9 cellular contexts compared by ENCODE assay signal in the genomic region with DNA sequence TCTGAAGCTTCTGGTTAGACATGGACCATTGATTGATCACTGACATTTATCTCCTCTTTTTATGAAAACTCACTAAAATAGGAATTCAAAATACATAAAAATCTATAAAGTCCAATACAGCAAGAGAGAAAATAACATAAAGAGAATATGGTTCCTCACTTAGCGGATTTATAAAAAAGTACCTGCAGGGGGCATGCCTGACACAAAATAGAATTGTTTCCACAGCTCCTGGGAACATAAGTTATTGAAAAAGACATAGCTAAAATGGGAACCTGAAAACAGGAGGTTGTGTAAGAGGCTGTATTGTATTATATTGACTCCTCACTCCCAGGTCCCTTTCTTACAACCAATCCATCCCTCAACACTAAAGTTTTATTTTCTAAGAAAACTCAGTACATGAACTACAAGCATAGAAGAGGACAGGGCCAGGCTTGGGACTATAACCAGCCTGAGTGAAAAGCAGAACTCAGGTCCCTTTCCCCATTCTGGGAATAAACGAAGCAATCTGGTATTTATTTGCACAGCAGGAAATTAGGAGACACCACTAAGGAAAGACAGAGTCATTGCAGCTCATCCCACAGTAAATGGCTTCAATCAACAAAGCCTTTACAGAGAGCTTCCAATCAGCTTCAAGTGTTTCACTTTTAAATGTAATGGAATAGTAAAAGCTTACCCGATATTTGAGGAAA.
DNase-seq lines count a peak whose midpoint lies in the region; ATAC-seq and TF ChIP-seq lines count a peak whose summit lies in the region.
"Had no signal": no experiment of that assay in that cellular context is flagged by ENCODE, and none has a peak within 500 bp of the region (broad histone marks: within the 10 kb centered on the region; RNA-seq: fewer than 3 reads in every experiment).

No MANE protein-coding gene starts in this region.

- no peak overlapping the region for H4K8ac ChIP-seq in H9 (replicated peaks; ENCODE audit: insufficient read length, low read depth, low read length)

- H3K27ac Mint-ChIP-seq in H9: peak overlapping the region; percentile 68 to 96 (median 74); a peak in 6 of 7 replicates

- no peak overlapping the region for H3K18ac ChIP-seq in H9 (ENCODE audit: insufficient read length, low read depth, low read length)

- no peaks in the 10 kb centered on the region for H3K36me3 ChIP-seq in mammary epithelial cell (ENCODE audit: insufficient read depth, low read length)
- H3K36me3 ChIP-seq in esophagus squamous epithelium: no peaks in the 10 kb centered on the region
- H3K36me3 ChIP-seq in H7 (replicated peaks; ENCODE audit: control insufficient read depth, insufficient read depth, low read length): no peaks in the 10 kb centered on the region

- TF ChIP-seq POLR2A in esophagus squamous epithelium (IDR thresholded peaks at IDR 0.05): no peak

- H3K9me3 ChIP-seq in H9 (ENCODE audit: control insufficient read depth, low read depth, low read length) (no peaks in the 10 kb centered on the region), mammary epithelial cell (replicated peaks; ENCODE audit: insufficient read depth, low read length) (no peaks in the 10 kb centered on the region), esophagus squamous epithelium (no peaks in the 10 kb centered on the region), right cardiac atrium (ENCODE audit: control insufficient read depth, low read length) (no peaks in the 10 kb centered on the region)

- H3K56ac ChIP-seq in H9 (ENCODE audit: insufficient read length, low read depth, low read length): no peak overlapping the region

- H3K4me1 ChIP-seq in H9 (ENCODE audit: insufficient read depth, low read length): no peaks in the 10 kb centered on the region; the same call in 1 of the 2 replicates
- no peaks in the 10 kb centered on the region for H3K4me1 ChIP-seq in mammary epithelial cell (ENCODE audit: insufficient read depth, low read length)
- H3K4me1 ChIP-seq in esophagus squamous epithelium: no peaks in the 10 kb centered on the region
- H3K4me1 ChIP-seq in right cardiac atrium (ENCODE audit: control insufficient read depth, insufficient read depth, low read length): no peaks in the 10 kb centered on the region

- H4K20me1 ChIP-seq in H9 (ENCODE audit: control insufficient read depth, insufficient read depth, insufficient read length) (no peaks in the 10 kb centered on the region), mammary epithelial cell (ENCODE audit: insufficient read depth, low read length) (no peaks in the 10 kb centered on the region)

- H3K4me3 ChIP-seq in mammary epithelial cell (replicated peaks in 1 of 3; ENCODE audit: insufficient read depth in 1 of 3, low read depth in 2 of 3, low read length in 3 of 3) (no peak overlapping the region), esophagus squamous epithelium (no peak overlapping the region), H7 (ENCODE audit: insufficient read depth, low read depth, low read length) (no peak overlapping the region), right cardiac atrium (ENCODE audit: low read length) (no peak overlapping the region)
- H3K4me3 ChIP-seq: K562 had no signal

- no peak overlapping the region for H2BK5ac ChIP-seq in H9 (ENCODE audit: insufficient read length, low read length)

- H3K79me1 ChIP-seq in H9 (ENCODE audit: insufficient read depth, low read depth, low read length, poor library complexity, severe bottlenecking): no peaks in the 10 kb centered on the region

- H3K79me2 ChIP-seq in H9 (ENCODE audit: insufficient read depth, low read length): no peaks in the 10 kb centered on the region
- no peaks in the 10 kb centered on the region for H3K79me2 ChIP-seq in mammary epithelial cell (ENCODE audit: insufficient read depth, low read length)

- no peaks in the 10 kb centered on the region for H3K36me3 Mint-ChIP-seq in H9 (ENCODE audit: insufficient read depth in 1 of 3, low read depth in 3 of 3)

- DNase-seq in GDM1 (lab: John Stamatoyannopoulos, UW) (peak; percentile 70), H9 (peak; percentile 25), NCI-H1092 treated with DMSO at 0.1 percent for 48 hours (lab: John Stamatoyannopoulos, UW) (peak; percentile 55), mammary epithelial cell (peak; percentile 16), esophagus squamous epithelium (lab: John Stamatoyannopoulos, UW) (no peak), H7 (no peak), right cardiac atrium (no peak), G401 (ENCODE audit: low spot score) (no peak)

- H2AK5ac ChIP-seq in H9 (ENCODE audit: insufficient read length, low read length): no peak overlapping the region

- H2BK12ac ChIP-seq in H9 (ENCODE audit: insufficient read length, low read depth, low read length): no peak overlapping the region

- H4K5ac ChIP-seq in H9 (ENCODE audit: insufficient read length, low read depth, low read length): no peak overlapping the region

- ATAC-seq in right cardiac atrium: no peak
- ATAC-seq: K562 had no signal

- no peak overlapping the region for H3K4me3 Mint-ChIP-seq in H9

- H3K27me3 ChIP-seq in H9 (ENCODE audit: insufficient read depth, low read length) (no peaks in the 10 kb centered on the region), mammary epithelial cell (ENCODE audit: insufficient read depth, low read length) (peaks cover 3% of the 10 kb centered on the region), esophagus squamous epithelium (no peaks in the 10 kb centered on the region), H7 (ENCODE audit: control insufficient read depth, insufficient read depth, low read length) (no peaks in the 10 kb centered on the region), right cardiac atrium (ENCODE audit: control insufficient read depth, insufficient read depth) (no peaks in the 10 kb centered on the region)

- peaks cover 44 to 47% of the 10 kb centered on the region in 2 experiments for H3K4me1 Mint-ChIP-seq in H9

- no peak overlapping the region for H2BK20ac ChIP-seq in H9 (ENCODE audit: low read depth, low read length, poor library complexity, severe bottlenecking)

- H3K23ac ChIP-seq in H9 (ENCODE audit: insufficient read length, low read depth, low read length): no peak overlapping the region

- CTCF ChIA-PET in mammary epithelial cell (lab: Charles Lee; ENCODE audit: low non-redundant PET): interaction anchor here (0.6 kb wide), 2 partner anchors 618 to 1901 kb away, joined by 3 read pairs; no protein-coding TSS in a partner anchor

- dilution Hi-C loops in mammary epithelial cell (cut with HindIII; ENCODE audit: low sequenced_read_pairs): no loop called here

- no TSS peak for BruUV-seq in mammary epithelial cell (replicated peaks; lab: Mats Ljungman, UMichigan)

- H3K4ac ChIP-seq in H9 (ENCODE audit: low read depth, low read length): no peak overlapping the region

- no peaks in the 10 kb centered on the region for H3K27me3 Mint-ChIP-seq in H9 (ENCODE audit: low read depth)

- WGBS in H9 (ENCODE audit: extremely low coverage, insufficient read length, low lambda C conversion rate): no CpG with 5 or more reads among the region's 3 CpGs
- 59% methylated on average over 3 of the region's 3 CpGs for WGBS in mammary epithelial cell (ENCODE audit: low coverage, missing lambda C conversion rate)
- 43 to 50% methylated on average over 3 of the region's 3 CpGs for WGBS in esophagus squamous epithelium, 2 donors
- WGBS in right cardiac atrium: 39% methylated on average over 3 of the region's 3 CpGs

- no peak overlapping the region for H2BK120ac ChIP-seq in H9 (ENCODE audit: low read depth, low read length, poor library complexity, severe bottlenecking)

- H2AFZ ChIP-seq in H9 (ENCODE audit: low read length): peak overlapping the region; percentile 52
- H2AFZ ChIP-seq in mammary epithelial cell (ENCODE audit: low read depth, low read length): no peak overlapping the region

- in situ Hi-C loops in mammary epithelial cell (cut with MboI; ENCODE audit: low sequenced_read_pairs in 2 of 2): loop anchor here (10.0 to 25.0 kb wide), 2 partner anchors 300 to 303 kb away; no protein-coding TSS in a partner anchor
- in situ Hi-C loops in G401 (cut with HindIII; ENCODE audit: low sequenced_read_pairs): no loop called here

- no peaks in the 10 kb centered on the region for H3K23me2 ChIP-seq in H9 (ENCODE audit: insufficient read length, low read depth, low read length, poor library complexity, severe bottlenecking)

- peak overlapping the region; percentile 6 for H3K27ac ChIP-seq in H9 (ENCODE audit: insufficient read length, low read depth, low read length)
- H3K27ac ChIP-seq in mammary epithelial cell (ENCODE audit: insufficient read depth, low read depth, low read length): no peak overlapping the region
- no peak overlapping the region for H3K27ac ChIP-seq in esophagus squamous epithelium
- no peak overlapping the region for H3K27ac ChIP-seq in right cardiac atrium (ENCODE audit: low read length)

- H3K4me2 ChIP-seq in H9 (ENCODE audit: insufficient read depth, insufficient read length, low read length): no peak overlapping the region
- H3K4me2 ChIP-seq in mammary epithelial cell (ENCODE audit: insufficient read depth, low read depth, low read length): no peak overlapping the region

- no peaks in the 10 kb centered on the region; a peak in 1 of 5 replicates for H3K9me3 Mint-ChIP-seq in H9

- TF ChIP-seq CTCF in H9 (conservative IDR thresholded peaks at IDR 0.05) (peak; percentile 45; the same call in 2 of the 3 replicates), mammary epithelial cell (conservative IDR thresholded peaks at IDR 0.05 in 1 of 2, IDR thresholded peaks at IDR 0.05 in 1 of 2; ENCODE audit: extremely low read depth in 1 of 2, insufficient read depth in 1 of 2, low read depth in 1 of 2, low read length in 2 of 2) (peak; percentile 33 to 56), esophagus squamous epithelium (IDR thresholded peaks at IDR 0.05) (no peak)

- H3T11ph ChIP-seq in H9 (ENCODE audit: low read length): peak overlapping the region; percentile 36

- no peak overlapping the region for H3K9ac ChIP-seq in H9 (ENCODE audit: extremely low read depth, insufficient read length, low read length)
- no peak overlapping the region for H3K9ac ChIP-seq in mammary epithelial cell (ENCODE audit: insufficient read depth, low read length)

- intact Hi-C loops in mammary epithelial cell (cut with micrococcal nuclease) (loop anchor here (1.0 to 10.0 kb wide), 4 partner anchors 150 to 618 kb away; no protein-coding TSS in a partner anchor), esophagus squamous epithelium (cut with DNase I) (no loop called here), right cardiac atrium (cut with DNase I) (no loop called here)

- H2BK15ac ChIP-seq in H9 (ENCODE audit: low read depth, low read length): no peak overlapping the region

- no peak overlapping the region for H4K91ac ChIP-seq in H9 (ENCODE audit: insufficient read length, low read depth, low read length)

- no peak overlapping the region for H3K14ac ChIP-seq in H9 (ENCODE audit: insufficient read depth, low read length)

Comparison
In these comparisons a context has a peak if more than half of its experiments do, and no peak if none do; other contexts are left out.
1. DNase-seq: peak in GDM1 (single experiment), H9 (single experiment), NCI-H1092 treated with DMSO at 0.1 percent for 48 hours (single experiment) and mammary epithelial cell (single experiment); none in esophagus squamous epithelium (single experiment), H7 (single experiment), right cardiac atrium (0 of 3) and G401 (single experiment).
2. CTCF ChIP-seq: peak in H9 (single experiment) and mammary epithelial cell (2 of 2); none in esophagus squamous epithelium (0 of 6).